ENCODE assay signal across 8 cellular contexts in the genomic region with DNA sequence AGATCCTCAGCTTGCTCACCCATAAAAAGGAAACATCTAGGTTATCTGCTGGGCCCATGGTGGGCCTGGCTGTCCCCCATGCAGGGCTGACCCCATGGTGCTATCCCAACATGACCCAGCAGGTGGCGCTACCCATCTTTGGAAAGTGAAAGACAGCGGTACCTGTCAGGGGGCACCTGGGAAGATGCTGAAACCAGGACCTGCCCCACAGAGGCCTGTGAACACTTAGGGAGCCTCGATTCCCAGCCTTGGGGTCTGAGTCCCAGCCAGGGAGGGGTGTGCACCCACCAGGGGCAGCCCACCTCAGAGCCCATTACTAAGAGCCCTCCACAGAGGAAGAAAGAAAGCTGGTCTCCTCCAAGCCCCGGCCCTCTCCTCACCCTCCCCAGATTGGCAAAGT. TPM values are rescaled to one million over a fixed set of nuclear protein-coding genes. Genes with fewer than 3 reads are reported as not detected.
DNase-seq lines count a peak whose midpoint lies in the region.

No MANE protein-coding gene starts in this region.

- peaks cover 2% of the 10 kb centered on the region for H3K4me1 ChIP-seq in effector memory CD4-positive, alpha-beta T cell (ENCODE audit: control insufficient read depth, insufficient read depth, low read length, poor library complexity, severe bottlenecking)

- DNase-seq in activated gamma-delta T cell treated with Interleukin-2 at 50 U/mL for 16 hours (peak; percentile 89), activated gamma-delta T cell (lab: John Stamatoyannopoulos, UW) (no peak), NCI-H1092 (lab: John Stamatoyannopoulos, UW) (peak; percentile 44), myocyte (ENCODE audit: low read depth) (peak; percentile 43), SKM-1 (lab: John Stamatoyannopoulos, UW; ENCODE audit: unreplicated experiment) (no peak)
- peak; percentile 82 to 89 for DNase-seq in activated CD4-positive, alpha-beta T cell treated with anti-CD3 and anti-CD28 coated beads, Interleukin-2, amount 50 U/mL, for 4 hours
- DNase-seq in effector memory CD4-positive, alpha-beta T cell, result peak; percentile 58 to 73 (median 62)
- peak; percentile 49 to 67 for DNase-seq in stimulated activated CD8-positive, alpha-beta memory T cell treated with anti-CD3 and anti-CD28 coated beads, Interleukin-7, amount 100 ng/mL, for 48 hours (ENCODE audit: extremely low read depth in 1 of 2, low read depth in 1 of 2)

- H3K27ac ChIP-seq in effector memory CD4-positive, alpha-beta T cell (ENCODE audit: insufficient read depth, low read length, poor library complexity, severe bottlenecking), result no peak overlapping the region

- no peak overlapping the region for H3K4me3 ChIP-seq in effector memory CD4-positive, alpha-beta T cell (ENCODE audit: insufficient read depth, low read depth, low read length, poor library complexity, severe bottlenecking)

- peaks cover 65% of the 10 kb centered on the region for H3K36me3 ChIP-seq in effector memory CD4-positive, alpha-beta T cell (ENCODE audit: control insufficient read depth, insufficient read depth, low read length)

- no peaks in the 10 kb centered on the region for H3K9me3 ChIP-seq in effector memory CD4-positive, alpha-beta T cell (ENCODE audit: control insufficient read depth, low read length)

- no peaks in the 10 kb centered on the region for H3K27me3 ChIP-seq in effector memory CD4-positive, alpha-beta T cell (replicated peaks; ENCODE audit: control insufficient read depth, insufficient read depth, low read length, poor library complexity, severe bottlenecking)

RNA-seq across cellular contexts. Expression of a gene that starts 46.6 kb away (rescaled TPM):
- total RNA-seq in myocyte, result 11.0 and 11.4 TPM in 2 replicates
- 8.9 TPM for polyA plus RNA-seq in myocyte (2012)

RNA-seq across cellular contexts. Expression of a gene that starts 48.1 kb away (rescaled TPM):
- 60.6 and 68.3 TPM in 2 replicates for total RNA-seq in myocyte
- polyA plus RNA-seq in myocyte (2012), result 45.9 TPM

Comparison
In these comparisons a context has a peak if more than half of its experiments do, and no peak if none do; other contexts are left out.
1. DNase-seq: peak in activated gamma-delta T cell treated with Interleukin-2 at 50 U/mL for 16 hours (single experiment), NCI-H1092 (single experiment), activated CD4-positive, alpha-beta T cell treated with anti-CD3 and anti-CD28 coated beads, Interleukin-2, amount 50 U/mL, for 4 hours (2 of 2), effector memory CD4-positive, alpha-beta T cell (3 of 3), myocyte (single experiment) and stimulated activated CD8-positive, alpha-beta memory T cell treated with anti-CD3 and anti-CD28 coated beads, Interleukin-7, amount 100 ng/mL, for 48 hours (2 of 2); none in activated gamma-delta T cell (single experiment) and SKM-1 (single experiment).